1 cellular context compared by ENCODE assay signal in the genomic region with DNA sequence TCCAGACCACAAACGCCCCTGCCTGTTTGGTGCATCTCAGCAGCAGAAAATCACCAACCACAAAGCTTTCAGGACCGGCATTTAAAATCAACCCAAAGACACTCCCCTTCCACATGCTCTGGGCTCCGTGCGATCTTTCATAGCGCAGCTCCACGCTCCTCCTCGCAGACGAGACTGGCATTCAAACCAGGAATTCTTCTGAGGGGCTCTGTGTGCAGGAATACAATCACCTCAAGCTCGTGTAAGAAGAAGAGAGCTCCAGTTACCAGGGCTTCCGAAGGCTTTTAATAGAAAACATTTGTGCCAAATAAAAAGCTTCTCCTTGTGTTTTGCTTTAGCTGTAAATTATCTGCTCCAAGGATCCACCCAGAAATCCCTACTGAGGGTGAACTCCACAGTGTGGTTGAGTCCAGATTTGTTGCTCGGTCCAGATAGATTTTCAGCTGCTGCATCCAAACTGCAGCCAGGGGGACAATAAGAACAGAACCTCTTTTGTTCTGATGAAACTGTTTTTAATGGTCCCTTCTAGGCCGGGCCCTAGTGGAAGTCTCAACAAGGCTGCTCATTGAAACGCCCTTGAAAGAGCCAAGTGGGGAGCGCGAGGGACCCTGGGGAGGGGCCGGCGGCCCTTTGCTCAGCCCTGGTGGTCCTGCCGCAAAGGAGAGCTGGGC.
TF ChIP-seq lines count a peak whose summit lies in the region.

No MANE protein-coding gene starts in this region.

TF ChIP-seq in HepG2, 621 proteins besides CTCF, POLR2A, EP300 and RAD21:
- TF ChIP-seq ZNF256 (CRISPR knock-in tag; conservative IDR thresholded peaks at IDR 0.05) = no peak
- TF ChIP-seq MTF1 (CRISPR knock-in tag; IDR thresholded peaks at IDR 0.05) = no peak
- 0 out of 2 replicates have a peak, but pooled peaks have one; percentile 34 for TF ChIP-seq EZH2 (conservative IDR thresholded peaks at IDR 0.05; ENCODE audit: low read depth, low read length)
- TF ChIP-seq ZSCAN12 (CRISPR knock-in tag; IDR thresholded peaks at IDR 0.05) = no peak
- TF ChIP-seq ATF7 (IDR thresholded peaks at IDR 0.05) = no peak
- no peak for TF ChIP-seq ATF7 (CRISPR knock-in tag; IDR thresholded peaks at IDR 0.05)
- TF ChIP-seq, protein P1, sequence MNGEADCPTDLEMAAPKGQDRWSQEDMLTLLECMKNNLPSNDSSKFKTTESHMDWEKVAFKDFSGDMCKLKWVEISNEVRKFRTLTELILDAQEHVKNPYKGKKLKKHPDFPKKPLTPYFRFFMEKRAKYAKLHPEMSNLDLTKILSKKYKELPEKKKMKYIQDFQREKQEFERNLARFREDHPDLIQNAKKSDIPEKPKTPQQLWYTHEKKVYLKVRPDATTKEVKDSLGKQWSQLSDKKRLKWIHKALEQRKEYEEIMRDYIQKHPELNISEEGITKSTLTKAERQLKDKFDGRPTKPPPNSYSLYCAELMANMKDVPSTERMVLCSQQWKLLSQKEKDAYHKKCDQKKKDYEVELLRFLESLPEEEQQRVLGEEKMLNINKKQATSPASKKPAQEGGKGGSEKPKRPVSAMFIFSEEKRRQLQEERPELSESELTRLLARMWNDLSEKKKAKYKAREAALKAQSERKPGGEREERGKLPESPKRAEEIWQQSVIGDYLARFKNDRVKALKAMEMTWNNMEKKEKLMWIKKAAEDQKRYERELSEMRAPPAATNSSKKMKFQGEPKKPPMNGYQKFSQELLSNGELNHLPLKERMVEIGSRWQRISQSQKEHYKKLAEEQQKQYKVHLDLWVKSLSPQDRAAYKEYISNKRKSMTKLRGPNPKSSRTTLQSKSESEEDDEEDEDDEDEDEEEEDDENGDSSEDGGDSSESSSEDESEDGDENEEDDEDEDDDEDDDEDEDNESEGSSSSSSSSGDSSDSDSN (CRISPR knock-in tag; IDR thresholded peaks at IDR 0.05) = no peak
- no peak for TF ChIP-seq POLR2G (IDR thresholded peaks at IDR 0.05; ENCODE audit: low read depth, low read length)
- no peak for TF ChIP-seq ZNF121 (CRISPR knock-in tag; IDR thresholded peaks at IDR 0.05)
- TF ChIP-seq, protein P2, sequence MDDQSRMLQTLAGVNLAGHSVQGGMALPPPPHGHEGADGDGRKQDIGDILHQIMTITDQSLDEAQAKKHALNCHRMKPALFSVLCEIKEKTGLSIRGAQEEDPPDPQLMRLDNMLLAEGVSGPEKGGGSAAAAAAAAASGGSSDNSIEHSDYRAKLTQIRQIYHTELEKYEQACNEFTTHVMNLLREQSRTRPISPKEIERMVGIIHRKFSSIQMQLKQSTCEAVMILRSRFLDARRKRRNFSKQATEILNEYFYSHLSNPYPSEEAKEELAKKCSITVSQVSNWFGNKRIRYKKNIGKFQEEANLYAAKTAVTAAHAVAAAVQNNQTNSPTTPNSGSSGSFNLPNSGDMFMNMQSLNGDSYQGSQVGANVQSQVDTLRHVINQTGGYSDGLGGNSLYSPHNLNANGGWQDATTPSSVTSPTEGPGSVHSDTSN (CRISPR knock-in tag; IDR thresholded peaks at IDR 0.05; ENCODE audit: borderline replicate concordance) = no peak
